In genomic region chr2:40049782-40050181, GRCh38 we compare ENCODE assay signal across 14 cellular contexts.
A peak's percentile ranks its signal among the peaks of the same experiment; 100 is the strongest.
DNase-seq lines count a peak whose midpoint lies in the region; ATAC-seq and TF ChIP-seq lines count a peak whose summit lies in the region.
"Had no signal": no experiment of that assay in that cellular context is flagged by ENCODE, and none has a peak within 500 bp of the region (broad histone marks: within the 10 kb centered on the region; RNA-seq: fewer than 3 reads in every experiment).

No MANE protein-coding gene starts in this region.

- H3K9me3 ChIP-seq in SK-N-MC (ENCODE audit: low read depth, low read length) (no peaks in the 10 kb centered on the region), hepatocyte (ENCODE audit: low read depth) (no peaks in the 10 kb centered on the region)

- H3K4me1 ChIP-seq in hepatocyte (ENCODE audit: insufficient read depth), result peaks cover 6% of the 10 kb centered on the region

- H2AFZ ChIP-seq in hepatocyte, result no peak overlapping the region

- no peaks in the 10 kb centered on the region for H3K9me2 ChIP-seq in hepatocyte (replicated peaks; ENCODE audit: insufficient read depth)

- peak; percentile 33 for DNase-seq in COR-L47 (lab: John Stamatoyannopoulos, UW)
- peak; percentile 50 for DNase-seq in NCI-H1105 (lab: John Stamatoyannopoulos, UW)
- DNase-seq in SK-N-MC (ENCODE audit: low read depth, low spot score), result peak; percentile 14
- peak; percentile 18 for DNase-seq in hepatocyte (ENCODE audit: low spot score)
- no peak for DNase-seq in SIG-M5 (lab: John Stamatoyannopoulos, UW)
- no peak for DNase-seq in inferior parietal cortex (ENCODE audit: extremely low spot score)
- DNase-seq: DMS53, NCI-H774, SHP77 treated with DMSO at 0.1 percent for 48 hours, SW 1271 had no signal

- no peak for TF ChIP-seq CTCF in hepatocyte (IDR thresholded peaks at IDR 0.05; ENCODE audit: poor library complexity)

- H3K36me3 ChIP-seq in SK-N-MC (ENCODE audit: insufficient read depth, low read length) (no peaks in the 10 kb centered on the region), hepatocyte (replicated peaks; ENCODE audit: insufficient read depth, low read depth) (no peaks in the 10 kb centered on the region)

- no peak for ATAC-seq in GM19463 (IDR thresholded peaks at IDR 0.05; ENCODE audit: unreplicated experiment)
- ATAC-seq: Panc1 had no signal

- WGBS in hepatocyte (ENCODE audit: low lambda C conversion rate, missing lambda C conversion rate), result 21% methylated on average over 1 of the region's 1 CpG

- H3K4me2 ChIP-seq in hepatocyte, result no peak overlapping the region
- H3K4me2 ChIP-seq: KMS-11 had no signal

- H3K9ac ChIP-seq in SK-N-MC (ENCODE audit: insufficient read length), result no peak overlapping the region
- H3K9ac ChIP-seq: KMS-11 had no signal

- H3K4me3 ChIP-seq in SK-N-MC (no peak overlapping the region), hepatocyte (no peak overlapping the region)

- no peaks in the 10 kb centered on the region for H4K20me1 ChIP-seq in hepatocyte (ENCODE audit: insufficient read depth, poor library complexity, severe bottlenecking)

- H3K27ac ChIP-seq in SK-N-MC, result no peak overlapping the region
- H3K27ac ChIP-seq in hepatocyte, result peak overlapping the region; percentile 70
- H3K27ac ChIP-seq: C4-2B, KMS-11 had no signal

- H3K27me3 ChIP-seq in hepatocyte, result no peaks in the 10 kb centered on the region

- H3K79me2 ChIP-seq in hepatocyte, result no peaks in the 10 kb centered on the region

Comparison
In these comparisons a context has a peak if more than half of its experiments do, and no peak if none do; other contexts are left out.
1. DNase-seq: peak in COR-L47 (single experiment), NCI-H1105 (single experiment), SK-N-MC (single experiment) and hepatocyte (single experiment); none in SIG-M5 (single experiment) and inferior parietal cortex (single experiment).